In the genomic region with DNA sequence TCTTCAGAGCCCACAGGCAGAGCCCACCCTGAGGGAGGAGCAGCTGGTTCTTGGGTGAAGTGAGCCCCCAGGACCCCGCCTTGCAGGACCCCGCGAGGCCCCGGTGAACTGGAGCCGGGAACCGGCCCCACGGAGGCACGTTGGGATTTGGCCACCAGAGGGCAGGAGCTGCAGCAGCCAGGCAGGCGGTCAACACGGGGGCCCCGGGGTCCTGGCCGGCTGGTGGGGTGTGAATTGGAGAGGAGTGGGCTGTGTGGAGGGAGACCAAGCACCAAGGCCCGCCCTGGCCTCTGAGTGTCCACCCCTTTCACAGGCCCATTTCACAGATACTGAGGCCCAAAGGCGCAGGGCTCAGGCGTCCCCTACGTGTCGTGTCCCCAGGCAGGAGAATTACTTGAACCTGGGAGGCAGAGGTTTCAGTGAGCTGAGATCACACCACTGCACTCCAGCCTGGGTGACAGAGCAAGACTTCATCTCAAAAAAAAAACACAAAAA, we compare ENCODE assay signal across 9 cellular contexts. TPM values are rescaled to one million over a fixed set of nuclear protein-coding genes. Genes with fewer than 3 reads are reported as not detected.
A peak's percentile ranks its signal among the peaks of the same experiment; 100 is the strongest.
DNase-seq lines count a peak whose midpoint lies in the region; ATAC-seq, FAIRE-seq and TF ChIP-seq lines count a peak whose summit lies in the region.
"Had no signal": no experiment of that assay in that cellular context is flagged by ENCODE, and none has a peak within 500 bp of the region (broad histone marks: within the 10 kb centered on the region; RNA-seq: fewer than 3 reads in every experiment).

No MANE protein-coding gene starts in this region.

- intact Hi-C loops in K562 (cut with micrococcal nuclease), result no loop called here

- TF ChIP-seq EP300 in K562 (IDR thresholded peaks at IDR 0.05; ENCODE audit: low read length), result no peak

- H2AFZ ChIP-seq in K562 (ENCODE audit: low read depth, low read length), result peak overlapping the region; percentile 44; the same call in 1 of the 2 replicates

- BruUV-seq in K562 (replicated peaks; lab: Mats Ljungman, UMichigan), result no TSS peak

- peaks cover 0 to 7% of the 10 kb centered on the region in 2 experiments; a peak in 2 of 5 replicates for H3K27me3 ChIP-seq in K562 (ENCODE audit: control insufficient read depth in 2 of 2, insufficient read depth in 2 of 2, low read length in 2 of 2)

- H3K4me2 ChIP-seq in K562 (ENCODE audit: insufficient read depth, low read length), result no peak overlapping the region

- no peak overlapping the region for H3K4me3 Mint-ChIP-seq in mesothelial cell of epicardium

- DNase-seq in CD1c-positive myeloid dendritic cell (ENCODE audit: extremely low spot score), result peak; percentile 35
- no peak for DNase-seq in HFF-Myc (ENCODE audit: extremely low read depth, low read depth)
- DNase-seq in K562 (ENCODE audit: extremely low read depth in 1 of 4, low spot score in 3 of 4), result peak; percentile 50 to 65 (median 59)
- peak in 1 of 2 experiments; percentile 60 for DNase-seq in mesothelial cell of epicardium (ENCODE audit: low spot score in 2 of 2, unreplicated experiment in 2 of 2)
- DNase-seq in 8988T, result no peak
- DNase-seq in medulla oblongata (ENCODE audit: extremely low spot score), result no peak
- DNase-seq in cerebellar cortex (ENCODE audit: low spot score), result no peak
- DNase-seq: activated effector memory CD4-positive, alpha-beta T cell treated with anti-CD3 and anti-CD28 coated beads, Interleukin-2, amount 50 U/mL, for 16 hours had no signal

- H3K4me1 ChIP-seq in K562 (replicated peaks in 1 of 2; ENCODE audit: control insufficient read depth in 2 of 2, insufficient read depth in 2 of 2, low read length in 2 of 2), result peaks cover 0 to 49% of the 10 kb centered on the region in 2 experiments; a peak in 3 of 5 replicates

- ATAC-seq in K562 (peak; percentile 87), GM21390 (IDR thresholded peaks at IDR 0.05; ENCODE audit: unreplicated experiment) (no peak)

- WGBS in K562 (ENCODE audit: insufficient coverage, low coverage, missing lambda C conversion rate), result 6% methylated on average over 8 of the region's 17 CpGs

- H3K27me3 Mint-ChIP-seq in mesothelial cell of epicardium (ENCODE audit: low read depth), result peaks cover 8% of the 10 kb centered on the region

- H3K36me3 ChIP-seq in K562 (ENCODE audit: control insufficient read depth, insufficient read depth, low read length), result no peaks in the 10 kb centered on the region

- no peak for FAIRE-seq in K562 (lab: Jason Lieb, UNC)

- TF ChIP-seq CTCF in HFF-Myc (IDR thresholded peaks at IDR 0.05; ENCODE audit: low read depth, low read length, missing control alignments) (peak; percentile 60), K562 (IDR thresholded peaks at IDR 0.05 in 2 of 3, conservative IDR thresholded peaks at IDR 0.05 in 1 of 3; ENCODE audit: insufficient read depth in 2 of 3, low read depth in 1 of 3, low read length in 3 of 3) (peak; percentile 55 to 72 (median 71)), mesothelial cell of epicardium (IDR thresholded peaks at IDR 0.05; ENCODE audit: unreplicated experiment) (peak; percentile 72)

- no peak for TF ChIP-seq POLR2A in K562 (conservative IDR thresholded peaks at IDR 0.05)

- H3K9me3 Mint-ChIP-seq in mesothelial cell of epicardium, result no peaks in the 10 kb centered on the region

- no peaks in the 10 kb centered on the region for H3K9me3 ChIP-seq in K562 (replicated peaks; ENCODE audit: control insufficient read depth, insufficient read depth, low read depth, low read length)

- POLR2A ChIA-PET in K562 (lab: Yijun Ruan, JAX), result interaction anchor here (0.5 kb wide), 1 partner anchor 9 kb away, joined by 3 read pairs; no protein-coding TSS in a partner anchor

- no peaks in the 10 kb centered on the region for H3K9me1 ChIP-seq in K562 (ENCODE audit: control insufficient read depth, insufficient read depth, low read length)

- TF ChIP-seq RAD21 in K562 (CRISPR knock-in tag; conservative IDR thresholded peaks at IDR 0.05 in 1 of 2, IDR thresholded peaks at IDR 0.05 in 1 of 2), result peak in 1 of 2 experiments; percentile 45; a peak in 2 of 4 replicates

- no peaks in the 10 kb centered on the region for H4K20me1 ChIP-seq in K562 (replicated peaks; ENCODE audit: control insufficient read depth, insufficient read depth, low read length)

- H3K27ac Mint-ChIP-seq in mesothelial cell of epicardium, result no peak overlapping the region

- no peak overlapping the region for H3K27ac ChIP-seq in K562 (ENCODE audit: extremely low read depth, low read depth, low read length)

- H3K79me2 ChIP-seq in K562 (ENCODE audit: control insufficient read depth, insufficient read depth, low read length), result no peaks in the 10 kb centered on the region

- in situ Hi-C loops in K562 (cut with MboI), result no loop called here

- no peak overlapping the region for H3K4me3 ChIP-seq in HFF-Myc (replicated peaks; ENCODE audit: low read depth, low read length)
- no peak overlapping the region for H3K4me3 ChIP-seq in K562

- peak overlapping the region in 1 of 2 experiments; percentile 68; a peak in 1 of 4 replicates for H3K9ac ChIP-seq in K562 (ENCODE audit: insufficient read depth in 1 of 2, low read depth in 2 of 2, low read length in 2 of 2)

- H3K36me3 Mint-ChIP-seq in mesothelial cell of epicardium, result no peaks in the 10 kb centered on the region

- peaks cover 9% of the 10 kb centered on the region for H3K4me1 Mint-ChIP-seq in mesothelial cell of epicardium

- CTCF ChIA-PET in K562 (lab: Yijun Ruan, JAX; ENCODE audit: low intra/inter-chr PET ratio), result no interaction called here

RNA-seq across cellular contexts. Expression of a gene that starts 2.2 kb away (rescaled TPM):
- total RNA-seq in K562 (2011; cell fraction: chromatin; rRNA removed; ENCODE audit: low replicate concordance), result 0.23 TPM in 1 of 2 replicates, not detected in the other
- 0.67 and 1.3 TPM in 2 replicates for total RNA-seq in K562 (2011; cell fraction: nucleolus; rRNA removed)
- 0.46 TPM in 1 of 2 replicates, not detected in the other for total RNA-seq in K562 (2011; cell fraction: nucleoplasm; rRNA removed)
- total RNA-seq in K562 (2014; rRNA removed), result 0.14 TPM in 1 of 2 replicates, not detected in the other
- total RNA-seq in K562 (2014; rRNA removed; fragmentation: Illumina TruSeq; extraction: Trizol), result not detected in 2 replicates
- total RNA-seq in K562 (2015; rRNA removed; fragmentation: Illumina TruSeq; extraction: Trizol), result not detected in 2 replicates
- 0.20 and 0.22 TPM in 2 replicates for total RNA-seq in K562 (2021)
- 0.31 and 0.34 TPM in 2 replicates for polyA plus RNA-seq in K562 (2011; rRNA removed)
- 0.22 and 1.2 TPM in 2 replicates for polyA plus RNA-seq in K562 (2011; cell fraction: cytosol; rRNA removed)
- polyA plus RNA-seq in K562 (2011; cell fraction: nucleus; rRNA removed), result 1.1 TPM in 2 replicates
- 0.17 and 0.21 TPM in 2 replicates for polyA plus RNA-seq in K562 (2012)
- 0.08 TPM in 1 of 2 replicates, not detected in the other for polyA plus RNA-seq in K562 (2014; fragmentation: Illumina TruSeq; extraction: Trizol)
- polyA plus RNA-seq in K562 (2014; fragmentation: Nextera tagmentation; extraction: Ambion mirVana), result not detected
- polyA plus RNA-seq in K562 (2014; rRNA removed), result 0.18 TPM in 1 of 2 replicates, not detected in the other
- not detected in 2 replicates for polyA minus RNA-seq in K562 (2011; rRNA and poly(A)+ RNA removed)
- not detected in 2 replicates for polyA minus RNA-seq in K562 (2011; cell fraction: cytosol; rRNA and poly(A)+ RNA removed)
- polyA minus RNA-seq in K562 (2011; cell fraction: nucleus; rRNA and poly(A)+ RNA removed), result not detected in 2 replicates
- total RNA-seq in mesothelial cell of epicardium, result 0.36 to 0.47 TPM (median 0.38 TPM) in 3 replicates

RNA-seq across cellular contexts. Expression of a gene that starts 40.1 kb away (rescaled TPM):
- 170 and 336 TPM in 2 replicates for total RNA-seq in K562 (2011; cell fraction: chromatin; rRNA removed; ENCODE audit: low replicate concordance)
- total RNA-seq in K562 (2011; cell fraction: nucleolus; rRNA removed), result 170 and 181 TPM in 2 replicates
- total RNA-seq in K562 (2011; cell fraction: nucleoplasm; rRNA removed), result 123 and 131 TPM in 2 replicates
- total RNA-seq in K562 (2014; rRNA removed) (46.8 and 63.6 TPM in 2 replicates), K562 (2014; rRNA removed; fragmentation: Illumina TruSeq; extraction: Trizol) (16.2 and 18.8 TPM in 2 replicates), K562 (2015; rRNA removed; fragmentation: Illumina TruSeq; extraction: Trizol) (16.9 and 18.5 TPM in 2 replicates), K562 (2021) (58.8 and 73.4 TPM in 2 replicates), mesothelial cell of epicardium (1.2 to 1.7 TPM (median 1.2 TPM) in 3 replicates)
- polyA plus RNA-seq in K562 (2011; rRNA removed) (32.7 and 33.6 TPM in 2 replicates), K562 (2014; fragmentation: Illumina TruSeq; extraction: Trizol) (31.5 and 39.1 TPM in 2 replicates), K562 (2014; fragmentation: Nextera tagmentation; extraction: Ambion mirVana) (1 to 10 TPM in 1 of 2 experiments, under 1 TPM in 1; 0.30 to 1.9 TPM), K562 (2014; rRNA removed) (67.3 and 78.1 TPM in 2 replicates)
- polyA plus RNA-seq in K562 (2011; cell fraction: cytosol; rRNA removed), result 19.6 and 36.0 TPM in 2 replicates
- 330 and 699 TPM in 2 replicates for polyA plus RNA-seq in K562 (2011; cell fraction: nucleus; rRNA removed)
- 44.5 and 48.7 TPM in 2 replicates for polyA plus RNA-seq in K562 (2012)
- 9.2 TPM in 2 replicates for polyA minus RNA-seq in K562 (2011; rRNA and poly(A)+ RNA removed)
- 10.7 and 11.9 TPM in 2 replicates for polyA minus RNA-seq in K562 (2011; cell fraction: cytosol; rRNA and poly(A)+ RNA removed)
- 34.3 and 47.3 TPM in 2 replicates for polyA minus RNA-seq in K562 (2011; cell fraction: nucleus; rRNA and poly(A)+ RNA removed)

RNA-seq across cellular contexts. Expression of a gene that starts 41.9 kb away (rescaled TPM):
- total RNA-seq in K562 (2011; cell fraction: chromatin; rRNA removed; ENCODE audit: low replicate concordance), result 34.5 and 132 TPM in 2 replicates
- 88.4 and 95.0 TPM in 2 replicates for total RNA-seq in K562 (2011; cell fraction: nucleolus; rRNA removed)
- total RNA-seq in K562 (2011; cell fraction: nucleoplasm; rRNA removed), result 50.6 and 56.7 TPM in 2 replicates
- total RNA-seq in K562 (2014; rRNA removed), result 64.5 and 76.7 TPM in 2 replicates
- total RNA-seq in K562 (2014; rRNA removed; fragmentation: Illumina TruSeq; extraction: Trizol), result 17.2 and 22.0 TPM in 2 replicates
- total RNA-seq in K562 (2015; rRNA removed; fragmentation: Illumina TruSeq; extraction: Trizol), result 45.4 and 48.3 TPM in 2 replicates
- 79.6 and 79.9 TPM in 2 replicates for total RNA-seq in K562 (2021)
- polyA plus RNA-seq in K562 (2011; rRNA removed), result 45.2 and 53.9 TPM in 2 replicates
- polyA plus RNA-seq in K562 (2011; cell fraction: cytosol; rRNA removed), result 58.4 and 113 TPM in 2 replicates
- 80.8 and 127 TPM in 2 replicates for polyA plus RNA-seq in K562 (2011; cell fraction: nucleus; rRNA removed)
- 49.1 and 58.8 TPM in 2 replicates for polyA plus RNA-seq in K562 (2012)
- 40.9 and 55.6 TPM in 2 replicates for polyA plus RNA-seq in K562 (2014; fragmentation: Illumina TruSeq; extraction: Trizol)
- 1 to 10 TPM in 1 of 2 experiments, under 1 TPM in 1; 0.83 to 3.3 TPM for polyA plus RNA-seq in K562 (2014; fragmentation: Nextera tagmentation; extraction: Ambion mirVana)
- polyA plus RNA-seq in K562 (2014; rRNA removed), result 74.2 and 83.1 TPM in 2 replicates
- polyA minus RNA-seq in K562 (2011; rRNA and poly(A)+ RNA removed), result 20.8 and 35.5 TPM in 2 replicates
- 45.2 and 46.4 TPM in 2 replicates for polyA minus RNA-seq in K562 (2011; cell fraction: cytosol; rRNA and poly(A)+ RNA removed)
- 19.0 and 21.8 TPM in 2 replicates for polyA minus RNA-seq in K562 (2011; cell fraction: nucleus; rRNA and poly(A)+ RNA removed)
- 106 to 109 TPM (median 109 TPM) in 3 replicates for total RNA-seq in mesothelial cell of epicardium

RNA-seq across cellular contexts. Expression of a gene that starts 42.0 kb away (rescaled TPM):
- total RNA-seq in K562 (2011; cell fraction: chromatin; rRNA removed; ENCODE audit: low replicate concordance), result 39.5 and 51.6 TPM in 2 replicates
- total RNA-seq in K562 (2011; cell fraction: nucleolus; rRNA removed), result 25.5 and 30.5 TPM in 2 replicates
- total RNA-seq in K562 (2011; cell fraction: nucleoplasm; rRNA removed), result 30.6 and 33.0 TPM in 2 replicates
- total RNA-seq in K562 (2014; rRNA removed), result 9.7 and 14.0 TPM in 2 replicates
- 10.5 and 11.8 TPM in 2 replicates for total RNA-seq in K562 (2014; rRNA removed; fragmentation: Illumina TruSeq; extraction: Trizol)
- total RNA-seq in K562 (2015; rRNA removed; fragmentation: Illumina TruSeq; extraction: Trizol), result 11.2 and 14.9 TPM in 2 replicates
- 18.2 and 19.7 TPM in 2 replicates for total RNA-seq in K562 (2021)
- polyA plus RNA-seq in K562 (2011; rRNA removed), result 9.8 and 11.8 TPM in 2 replicates
- polyA plus RNA-seq in K562 (2011; cell fraction: cytosol; rRNA removed), result 10.3 and 12.0 TPM in 2 replicates
- polyA plus RNA-seq in K562 (2011; cell fraction: nucleus; rRNA removed), result 26.2 and 27.8 TPM in 2 replicates
- polyA plus RNA-seq in K562 (2012), result 13.1 and 14.5 TPM in 2 replicates
- 15.6 and 20.0 TPM in 2 replicates for polyA plus RNA-seq in K562 (2014; fragmentation: Illumina TruSeq; extraction: Trizol)
- polyA plus RNA-seq in K562 (2014; fragmentation: Nextera tagmentation; extraction: Ambion mirVana), result 1 to 10 TPM; 4.0 to 5.4 TPM
- polyA plus RNA-seq in K562 (2014; rRNA removed), result 16.4 and 18.1 TPM in 2 replicates
- 7.6 and 7.7 TPM in 2 replicates for polyA minus RNA-seq in K562 (2011; rRNA and poly(A)+ RNA removed)
- 4.0 and 5.6 TPM in 2 replicates for polyA minus RNA-seq in K562 (2011; cell fraction: cytosol; rRNA and poly(A)+ RNA removed)
- 6.1 and 8.0 TPM in 2 replicates for polyA minus RNA-seq in K562 (2011; cell fraction: nucleus; rRNA and poly(A)+ RNA removed)
- total RNA-seq in mesothelial cell of epicardium, result 13.5 to 14.7 TPM (median 14.4 TPM) in 3 replicates

RNA-seq across cellular contexts. Expression of a gene that starts 55.2 kb away (rescaled TPM):
- total RNA-seq in K562 (2011; cell fraction: chromatin; rRNA removed; ENCODE audit: low replicate concordance), result 190 and 375 TPM in 2 replicates
- 1,145 and 1,282 TPM in 2 replicates for total RNA-seq in K562 (2011; cell fraction: nucleolus; rRNA removed)
- total RNA-seq in K562 (2011; cell fraction: nucleoplasm; rRNA removed), result 741 and 1,472 TPM in 2 replicates
- total RNA-seq in K562 (2014; rRNA removed), result 6,042 and 8,261 TPM in 2 replicates
- 916 and 1,208 TPM in 2 replicates for total RNA-seq in K562 (2014; rRNA removed; fragmentation: Illumina TruSeq; extraction: Trizol)
- total RNA-seq in K562 (2015; rRNA removed; fragmentation: Illumina TruSeq; extraction: Trizol), result 2,074 and 2,169 TPM in 2 replicates
- 2,859 and 3,283 TPM in 2 replicates for total RNA-seq in K562 (2021)
- 1,633 and 2,887 TPM in 2 replicates for polyA plus RNA-seq in K562 (2011; rRNA removed)
- 3,426 and 8,334 TPM in 2 replicates for polyA plus RNA-seq in K562 (2011; cell fraction: cytosol; rRNA removed)
- polyA plus RNA-seq in K562 (2011; cell fraction: nucleus; rRNA removed), result 2,104 and 2,686 TPM in 2 replicates
- polyA plus RNA-seq in K562 (2012), result 2,765 and 5,488 TPM in 2 replicates
- 1,258 and 1,518 TPM in 2 replicates for polyA plus RNA-seq in K562 (2014; fragmentation: Illumina TruSeq; extraction: Trizol)
- polyA plus RNA-seq in K562 (2014; fragmentation: Nextera tagmentation; extraction: Ambion mirVana), result 100 to 1,000 TPM; 227 to 348 TPM
- 4,293 and 4,381 TPM in 2 replicates for polyA plus RNA-seq in K562 (2014; rRNA removed)
- 413 and 474 TPM in 2 replicates for polyA minus RNA-seq in K562 (2011; rRNA and poly(A)+ RNA removed)
- polyA minus RNA-seq in K562 (2011; cell fraction: cytosol; rRNA and poly(A)+ RNA removed), result 1,370 and 2,343 TPM in 2 replicates
- 505 and 641 TPM in 2 replicates for polyA minus RNA-seq in K562 (2011; cell fraction: nucleus; rRNA and poly(A)+ RNA removed)
- 2,065 to 2,192 TPM (median 2,184 TPM) in 3 replicates for total RNA-seq in mesothelial cell of epicardium

Comparison
In these comparisons a context has a peak if more than half of its experiments do, and no peak if none do; other contexts are left out.
1. DNase-seq: peak in CD1c-positive myeloid dendritic cell (single experiment) and K562 (4 of 4); none in HFF-Myc (single experiment), 8988T (single experiment), medulla oblongata (single experiment) and cerebellar cortex (single experiment).
2. Peak in every context shown above with its lines, with median percentiles within 50 percentile points of each other: CTCF ChIP-seq.